20 cellular contexts compared by ENCODE assay signal in genomic region chr20:14820771-14821170, GRCh38.
A peak's percentile ranks its signal among the peaks of the same experiment; 100 is the strongest.
DNase-seq lines count a peak whose midpoint lies in the region; ATAC-seq, FAIRE-seq and TF ChIP-seq lines count a peak whose summit lies in the region.
"Had no signal": no experiment of that assay in that cellular context is flagged by ENCODE, and none has a peak within 500 bp of the region (broad histone marks: within the 10 kb centered on the region; RNA-seq: fewer than 3 reads in every experiment).

No MANE protein-coding gene starts in this region.

- H3K4me2 ChIP-seq in GM12878 (ENCODE audit: control insufficient read depth, insufficient read depth) = no peak overlapping the region

- no peak overlapping the region for H3K9ac ChIP-seq in GM12878 (ENCODE audit: control insufficient read depth, insufficient read depth, low read length)

- POLR2A ChIA-PET in GM12878 (lab: Charles Lee) = no interaction called here

- ATAC-seq in GM12878 (no peak), GM21576 (IDR thresholded peaks at IDR 0.05; ENCODE audit: unreplicated experiment) (no peak), GM21390 (IDR thresholded peaks at IDR 0.05; ENCODE audit: unreplicated experiment) (no peak), HG02759 (IDR thresholded peaks at IDR 0.05; ENCODE audit: unreplicated experiment) (no peak)
- ATAC-seq: HepG2 had no signal

- SMC1A ChIA-PET in GM12878 (lab: Charles Lee; ENCODE audit: uncharacterized antibody, unreplicated experiment) = interaction anchor here (1.4 kb wide), 1 partner anchor 60 kb away, joined by 3 read pairs; no protein-coding TSS in a partner anchor

- RAD21 ChIA-PET in GM12878 (lab: Charles Lee; ENCODE audit: unreplicated experiment) = no interaction called here

- no peaks in the 10 kb centered on the region for H3K9me3 ChIP-seq in GM12878 (replicated peaks; ENCODE audit: control insufficient read depth, insufficient read depth, low read length)
- H3K9me3 ChIP-seq in prostate gland = no peaks in the 10 kb centered on the region

- WGBS in GM12878 (ENCODE audit: insufficient coverage, insufficient replicate concordance, low lambda C conversion rate, missing lambda C conversion rate) = 99% methylated on average over 9 of the region's 9 CpGs
- WGBS in prostate gland = 62% methylated on average over 9 of the region's 9 CpGs

- DNase-seq in DMS153 (lab: John Stamatoyannopoulos, UW) (peak; percentile 28), DMS153 treated with DMSO at 0.1 percent for 48 hours (lab: John Stamatoyannopoulos, UW; ENCODE audit: unreplicated experiment) (no peak), NCI-H2196 treated with DMSO at 0.1 percent for 48 hours (lab: John Stamatoyannopoulos, UW; ENCODE audit: unreplicated experiment) (peak; percentile 10), GM12878 (ENCODE audit: low read depth, low spot score) (no peak), prostate gland (ENCODE audit: low spot score) (peak; percentile 64)
- DNase-seq: activated CD4-positive, alpha-beta T cell treated with anti-CD3 and anti-CD28 coated beads for 4 hours; activated naive CD8-positive, alpha-beta T cell treated with anti-CD3 and anti-CD28 coated beads, Interleukin-2, amount 10 ng/mL, durations not matched to agents 7 days and 5 days; NCI-H1417 treated with DMSO at 0.1 percent for 48 hours; NCI-H510A treated with DMSO at 0.1 percent for 48 hours; nucleus accumbens; stimulated activated CD4-positive, alpha-beta T cell treated with anti-CD3 and anti-CD28 coated beads, Interleukin-12 subunit alpha, Interleukin-12 subunit beta, amount 100 ng/mL, for 4 hours had no signal

- H3K36me3 ChIP-seq in GM12878 (ENCODE audit: control insufficient read depth in 2 of 2, insufficient read depth in 2 of 2, low read length in 1 of 2) = no peaks in the 10 kb centered on the region
- H3K36me3 ChIP-seq in prostate gland = no peaks in the 10 kb centered on the region

- BruUV-seq in GM12878 (replicated peaks; lab: Mats Ljungman, UMichigan) = no TSS peak

- H4K20me1 ChIP-seq in GM12878 (ENCODE audit: control insufficient read depth, insufficient read depth) = no peaks in the 10 kb centered on the region

- intact Hi-C loops in GM12878 (cut with micrococcal nuclease; ENCODE audit: unreplicated experiment) = no loop called here
- intact Hi-C loops in prostate gland (cut with DNase I) = no loop called here

- H3K27me3 ChIP-seq in GM12878 (replicated peaks in 1 of 2; ENCODE audit: control insufficient read depth in 2 of 2, insufficient read depth in 2 of 2, low read length in 1 of 2) = no peaks in the 10 kb centered on the region
- H3K27me3 ChIP-seq in prostate gland (replicated peaks; ENCODE audit: insufficient read depth) = no peaks in the 10 kb centered on the region

- TF ChIP-seq CTCF in GM12878 (IDR thresholded peaks at IDR 0.05 in 2 of 3, conservative IDR thresholded peaks at IDR 0.05 in 1 of 3; ENCODE audit: control insufficient read depth in 2 of 3, extremely low read depth in 1 of 3, insufficient read depth in 1 of 3, low read depth in 3 of 3, low read length in 3 of 3) (no peak), prostate gland (IDR thresholded peaks at IDR 0.05) (no peak)

- H3K4me1 ChIP-seq in GM12878 (ENCODE audit: control insufficient read depth, insufficient read depth, low read length) (no peaks in the 10 kb centered on the region), prostate gland (replicated peaks) (no peaks in the 10 kb centered on the region)

- in situ Hi-C loops in GM12878 (cut with MboI) = no loop called here

- H2AFZ ChIP-seq in GM12878 (ENCODE audit: control insufficient read depth, low read depth, low read length) = no peak overlapping the region

- TF ChIP-seq POLR2A in GM12878 (IDR thresholded peaks at IDR 0.05; ENCODE audit: low read depth, low read length) (no peak), prostate gland (IDR thresholded peaks at IDR 0.05) (no peak)

- no peak for TF ChIP-seq RAD21 in GM12878 (IDR thresholded peaks at IDR 0.05; ENCODE audit: insufficient read depth, low read depth, low read length)

- no peaks in the 10 kb centered on the region for H3K79me2 ChIP-seq in GM12878 (ENCODE audit: control insufficient read depth, insufficient read depth, low read length)

- TF ChIP-seq EP300 in GM12878 (IDR thresholded peaks at IDR 0.05; ENCODE audit: borderline replicate concordance in 1 of 2, control insufficient read depth in 1 of 2, low read depth in 2 of 2, low read length in 2 of 2) = no peak

- no peak overlapping the region for H3K27ac ChIP-seq in GM12878 (ENCODE audit: control insufficient read depth, insufficient read depth)
- no peak overlapping the region for H3K27ac ChIP-seq in prostate gland

- FAIRE-seq in GM12878 (lab: Jason Lieb, UNC) = peak; percentile 44
- FAIRE-seq: A204.1, D721Med, frontal cortex, G401.6, HepG2, TTC549 had no signal

- CTCF ChIA-PET in GM12878 (lab: Yijun Ruan, JAX) = no interaction called here

- no peak overlapping the region for H3K4me3 ChIP-seq in GM12878
- no peak overlapping the region for H3K4me3 ChIP-seq in prostate gland

TF ChIP-seq in GM12878, 131 proteins besides CTCF, POLR2A, EP300 and RAD21:
- TF ChIP-seq SREBF1 (IDR thresholded peaks at IDR 0.05; ENCODE audit: low read length) = no peak
- TF ChIP-seq SIN3A (IDR thresholded peaks at IDR 0.05; ENCODE audit: low read depth, low read length) = no peak
- no peak for TF ChIP-seq SMC3 (IDR thresholded peaks at IDR 0.05; ENCODE audit: borderline replicate concordance, low read length)
- TF ChIP-seq BCLAF1 (IDR thresholded peaks at IDR 0.05) = no peak
- no peak for TF ChIP-seq CUX1 (IDR thresholded peaks at IDR 0.05; ENCODE audit: insufficient replicate concordance, low read depth, low read length)

Comparison
In these comparisons a context has a peak if more than half of its experiments do, and no peak if none do; other contexts are left out.
1. DNase-seq: peak in DMS153 (single experiment), NCI-H2196 treated with DMSO at 0.1 percent for 48 hours (single experiment) and prostate gland (single experiment); none in DMS153 treated with DMSO at 0.1 percent for 48 hours (single experiment) and GM12878 (single experiment).